In genomic region chr18:55856679-55857078, GRCh38 we compare ENCODE assay signal across 21 cellular contexts.
DNase-seq lines count a peak whose midpoint lies in the region; ATAC-seq, FAIRE-seq and TF ChIP-seq lines count a peak whose summit lies in the region.
"Had no signal": no experiment of that assay in that cellular context is flagged by ENCODE, and none has a peak within 500 bp of the region (broad histone marks: within the 10 kb centered on the region; RNA-seq: fewer than 3 reads in every experiment).

No MANE protein-coding gene starts in this region.

- intact Hi-C loops in MCF 10A (cut with micrococcal nuclease) (loop anchor here (1.0 kb wide), 1 partner anchor 441 kb away; no protein-coding TSS in a partner anchor), breast epithelium (cut with DNase I; ENCODE audit: low total_unique reads) (no loop called here)

- H3K27ac Mint-ChIP-seq in MCF 10A (ENCODE audit: low read depth, unreplicated experiment) (peak overlapping the region; percentile 64), osteocyte (ENCODE audit: unreplicated experiment) (no peak overlapping the region)
- H3K27ac Mint-ChIP-seq: CD8-positive, alpha-beta T cell had no signal

- no peak for TF ChIP-seq POLR2A in breast epithelium (IDR thresholded peaks at IDR 0.05)

- H3K9me1 ChIP-seq in keratinocyte (ENCODE audit: control insufficient read depth, extremely low read depth, insufficient read depth, low read length), result no peaks in the 10 kb centered on the region

- POLR2A ChIA-PET in MCF 10A (lab: Yijun Ruan, JAX), result interaction anchor here (0.6 to 2.2 kb wide), 9 partner anchors 11 to 267 kb away, joined by 3 to 22 read pairs (median 5); no protein-coding TSS in a partner anchor

- H3K9me3 ChIP-seq in breast epithelium (no peaks in the 10 kb centered on the region), keratinocyte (ENCODE audit: control insufficient read depth, low read depth, low read length) (no peaks in the 10 kb centered on the region)
- H3K9me3 ChIP-seq: BLaER1 had no signal

- H2AFZ ChIP-seq in keratinocyte (ENCODE audit: control insufficient read depth, low read length), result no peak overlapping the region

- no peak overlapping the region for H3K9ac ChIP-seq in keratinocyte (ENCODE audit: control insufficient read depth, extremely low read depth, insufficient read depth, low read length)
- H3K9ac ChIP-seq: BLaER1, KMS-11 had no signal

- dilution Hi-C loops in keratinocyte (cut with MboI; ENCODE audit: extremely low pct_ligation_motif_present, low sequenced_read_pairs), result no loop called here

- BruUV-seq in MCF 10A (replicated peaks; lab: Mats Ljungman, UMichigan), result no TSS peak

- H3K27me3 Mint-ChIP-seq in MCF 10A (ENCODE audit: insufficient read depth, unreplicated experiment) (no peaks in the 10 kb centered on the region), osteocyte (ENCODE audit: unreplicated experiment) (no peaks in the 10 kb centered on the region)

- H3K4me3 ChIP-seq in breast epithelium (no peak overlapping the region), keratinocyte (ENCODE audit: control insufficient read depth in 2 of 3, extremely low read depth in 1 of 3, insufficient read depth in 2 of 3, low read depth in 1 of 3, low read length in 3 of 3) (peak overlapping the region in 1 of 3 experiments; percentile 38)
- H3K4me3 ChIP-seq: BLaER1 had no signal

- no peaks in the 10 kb centered on the region for H3K79me2 ChIP-seq in keratinocyte (ENCODE audit: control insufficient read depth, insufficient read depth, low read length)

- H3K36me3 Mint-ChIP-seq in MCF 10A (ENCODE audit: insufficient read depth, unreplicated experiment) (no peaks in the 10 kb centered on the region), osteocyte (ENCODE audit: unreplicated experiment) (no peaks in the 10 kb centered on the region)
- H3K36me3 Mint-ChIP-seq: CD8-positive, alpha-beta T cell had no signal

- H3K9me3 Mint-ChIP-seq in MCF 10A (ENCODE audit: unreplicated experiment) (no peaks in the 10 kb centered on the region), osteocyte (ENCODE audit: unreplicated experiment) (no peaks in the 10 kb centered on the region)
- H3K9me3 Mint-ChIP-seq: CD8-positive, alpha-beta T cell had no signal

- H3K4me1 Mint-ChIP-seq in MCF 10A (ENCODE audit: insufficient read depth, unreplicated experiment), result peaks cover 35% of the 10 kb centered on the region
- H3K4me1 Mint-ChIP-seq in osteocyte (ENCODE audit: unreplicated experiment), result peaks cover 39% of the 10 kb centered on the region

- ATAC-seq in SK-N-SH treated with all-trans-retinoic acid at 6 μM for 48 hours (no peak; the same call in 2 of the 3 replicates), HG03469 (IDR thresholded peaks at IDR 0.05; ENCODE audit: unreplicated experiment) (no peak), GM19455 (IDR thresholded peaks at IDR 0.05; ENCODE audit: unreplicated experiment) (no peak)
- ATAC-seq: CD8-positive, alpha-beta T cell; HepG2; Panc1 had no signal

- H3K36me3 ChIP-seq in breast epithelium (no peaks in the 10 kb centered on the region), keratinocyte (ENCODE audit: control insufficient read depth in 2 of 2, extremely low read depth in 1 of 2, insufficient read depth in 2 of 2, low read length in 2 of 2) (no peaks in the 10 kb centered on the region)
- H3K36me3 ChIP-seq: BLaER1 had no signal

- H3K27ac ChIP-seq in breast epithelium, result no peak overlapping the region
- H3K27ac ChIP-seq in keratinocyte (ENCODE audit: control insufficient read depth, insufficient read depth, low read length), result peak overlapping the region; percentile 83
- H3K27ac ChIP-seq: 22Rv1, BLaER1, KMS-11 had no signal

- TF ChIP-seq CTCF in MCF 10A (IDR thresholded peaks at IDR 0.05; ENCODE audit: unreplicated experiment) (no peak), breast epithelium (IDR thresholded peaks at IDR 0.05) (no peak), keratinocyte (optimal IDR thresholded peaks at IDR 0.05 in 1 of 3, IDR thresholded peaks at IDR 0.05 in 1 of 3, conservative IDR thresholded peaks at IDR 0.05 in 1 of 3; ENCODE audit: extremely low read depth in 1 of 3, insufficient read depth in 2 of 3, low read length in 3 of 3) (no peak), osteocyte (IDR thresholded peaks at IDR 0.05) (no peak)

- H3K4me1 ChIP-seq in breast epithelium, result no peaks in the 10 kb centered on the region
- H3K4me1 ChIP-seq in keratinocyte (ENCODE audit: control insufficient read depth, extremely low read depth, insufficient read depth, low read length), result peaks cover 33% of the 10 kb centered on the region

- H4K20me1 ChIP-seq in keratinocyte (ENCODE audit: control insufficient read depth, extremely low read depth, insufficient read depth, low read length), result no peaks in the 10 kb centered on the region
- H4K20me1 ChIP-seq: BLaER1 had no signal

- H3K4me3 Mint-ChIP-seq in MCF 10A (ENCODE audit: unreplicated experiment) (no peak overlapping the region), osteocyte (ENCODE audit: unreplicated experiment) (no peak overlapping the region)
- H3K4me3 Mint-ChIP-seq: CD8-positive, alpha-beta T cell had no signal

- CTCF ChIA-PET in MCF 10A (lab: Yijun Ruan, JAX), result interaction anchor here (0.6 to 1.8 kb wide), 2 partner anchors 49 to 441 kb away, joined by 3 to 6 read pairs; no protein-coding TSS in a partner anchor

- peak overlapping the region; percentile 66 for H3K4me2 ChIP-seq in keratinocyte (ENCODE audit: control insufficient read depth, extremely low read depth, insufficient read depth, low read depth, low read length)
- H3K4me2 ChIP-seq: BLaER1, KMS-11 had no signal

- DNase-seq in MCF 10A (ENCODE audit: unreplicated experiment) (no peak), breast epithelium (ENCODE audit: low spot score in 2 of 2) (no peak), keratinocyte (ENCODE audit: low read depth, low spot score) (no peak), osteocyte (ENCODE audit: extremely low spot score, unreplicated experiment) (no peak)
- DNase-seq in activated CD8-positive, alpha-beta memory T cell treated with anti-CD3 and anti-CD28 coated beads, Interleukin-2, amount 50 U/mL, for 4 hours, result no peak
- DNase-seq: CD8-positive, alpha-beta T cell; DMS79; NCI-H1048; NCI-H146; NCI-H2081 treated with DMSO at 0.1 percent for 48 hours; NCI-H510A treated with DMSO at 0.1 percent for 48 hours; NCI-H82; Right ventricle myocardium superior had no signal

- FAIRE-seq in keratinocyte (lab: Jason Lieb, UNC), result no peak
- FAIRE-seq: HepG2 had no signal

- H3K27me3 ChIP-seq in breast epithelium (no peaks in the 10 kb centered on the region), keratinocyte (ENCODE audit: control insufficient read depth, extremely low read depth, insufficient read depth, low read length) (no peaks in the 10 kb centered on the region)
- H3K27me3 ChIP-seq: BLaER1 had no signal

TF ChIP-seq in SK-N-SH treated with all-trans-retinoic acid at 6 μM for 48 hours, 23 proteins besides CTCF, POLR2A, EP300 and RAD21:
- TF ChIP-seq PPARA (CRISPR knock-in tag; IDR thresholded peaks at IDR 0.05; ENCODE audit: borderline replicate concordance), result no peak
- no peak for TF ChIP-seq ZNF565 (CRISPR knock-in tag; conservative IDR thresholded peaks at IDR 0.05; ENCODE audit: low read depth)
- TF ChIP-seq ZNF70 (CRISPR knock-in tag; IDR thresholded peaks at IDR 0.05), result peak; percentile 95
- TF ChIP-seq TSHZ2 (CRISPR knock-in tag; IDR thresholded peaks at IDR 0.05), result no peak
- TF ChIP-seq ARNTL (CRISPR knock-in tag; IDR thresholded peaks at IDR 0.05; ENCODE audit: borderline replicate concordance, low read depth), result no peak
